ENCODE assay signal across 8 cellular contexts in genomic region chr3:96069065-96069464, GRCh38.
"Had no signal": no experiment of that assay in that cellular context is flagged by ENCODE, and none has a peak within 500 bp of the region (broad histone marks: within the 10 kb centered on the region; RNA-seq: fewer than 3 reads in every experiment).

No MANE protein-coding gene starts in this region.

- H3K9me3 ChIP-seq: HAP-1 had no signal

- ATAC-seq: HCT116, HepG2 had no signal

- H2AFZ ChIP-seq: GM23248 had no signal

- H3K4me3 ChIP-seq: GM23248, HAP-1 had no signal

- DNase-seq: GM23248, GOT3, H7, KBM-7 had no signal

- H3K36me3 ChIP-seq: HAP-1 had no signal

- FAIRE-seq: HepG2 had no signal

- H3K4me1 ChIP-seq: HAP-1 had no signal

- H3K27ac ChIP-seq: GM23248, HL-60 had no signal
